Comparison of ENCODE assay signal across 10 cellular contexts in the genomic region with DNA sequence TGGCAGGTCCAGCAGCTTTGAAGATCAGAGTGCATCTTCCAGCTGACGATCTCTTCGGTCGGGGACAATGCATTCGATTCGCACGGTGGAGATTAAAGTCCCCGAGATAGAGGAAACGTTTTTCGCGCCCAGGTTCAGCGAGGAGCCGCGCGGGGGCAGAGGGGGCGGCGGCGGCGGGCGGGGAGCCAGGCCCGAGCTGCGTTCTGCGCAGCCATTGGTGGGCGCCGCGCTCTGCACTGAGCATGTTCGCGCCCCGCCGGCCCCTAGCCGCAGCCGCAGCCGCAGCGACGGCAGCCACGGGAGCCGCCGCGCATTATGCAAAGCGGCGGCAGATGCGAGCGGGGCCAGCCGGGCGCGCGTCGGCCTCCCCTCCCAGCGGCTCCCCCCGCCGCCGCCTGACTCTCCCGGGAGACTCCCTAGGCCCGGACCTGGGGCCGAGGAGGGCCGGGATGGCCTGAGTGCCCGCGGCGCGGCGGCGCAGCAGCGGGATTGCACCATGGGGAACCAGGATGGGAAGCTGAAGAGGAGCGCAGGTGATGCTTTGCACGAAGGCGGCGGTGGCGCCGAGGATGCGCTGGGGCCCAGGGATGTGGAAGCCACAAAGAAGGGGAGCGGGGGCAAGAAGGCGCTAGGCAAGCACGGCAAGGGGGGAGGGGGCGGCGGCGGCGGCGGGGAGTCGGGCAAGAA. TPM values are rescaled to one million over a fixed set of nuclear protein-coding genes. Genes with fewer than 3 reads are reported as not detected.
DNase-seq lines count a peak whose midpoint lies in the region; ATAC-seq and TF ChIP-seq lines count a peak whose summit lies in the region.
"Had no signal": no experiment of that assay in that cellular context is flagged by ENCODE, and none has a peak within 500 bp of the region (broad histone marks: within the 10 kb centered on the region; RNA-seq: fewer than 3 reads in every experiment).

A gene (plus strand): TSS at position 270 of the 687 bp plus-strand sequence. CDS start 227 bp downstream, at position 497.

- H3K27ac ChIP-seq in RWPE1 = no peak within 1 kb of the TSS

- POLR2A ChIA-PET in RWPE1 (lab: Yijun Ruan, JAX; ENCODE audit: low non-redundant PET) (no interaction called here), T-cell (lab: Charles Lee) (no interaction called here)

- CTCF ChIA-PET in RWPE1 (lab: Yijun Ruan, JAX) = no interaction called here
- CTCF ChIA-PET in T-cell (lab: Charles Lee) = no interaction called here

- ATAC-seq in activated T-helper 17 cell treated with anti-CD3 and anti-CD28 coated beads, Interleukin-2, amount 50 U/mL, for 72 hours (replicated peaks) = no peak
- no peak for ATAC-seq in T-cell (replicated peaks in 1 of 4)

- peak within 1 kb of the TSS; percentile 76 for H3K4me3 ChIP-seq in retinal pigment epithelial cell (ENCODE audit: low read length)

- H3K4me3 Mint-ChIP-seq in activated T-helper 17 cell treated with anti-CD3 and anti-CD28 coated beads, Interleukin-2, amount 50 U/mL, for 72 hours = peak within 1 kb of the TSS; percentile 24
- peak within 1 kb of the TSS in 1 of 3 donors; percentile 46 for H3K4me3 Mint-ChIP-seq in T-cell
- H3K4me3 Mint-ChIP-seq: IgD-negative memory B cell had no signal

- H3K4me1 Mint-ChIP-seq in activated T-helper 17 cell treated with anti-CD3 and anti-CD28 coated beads, Interleukin-2, amount 50 U/mL, for 72 hours = no peaks in the 10 kb centered on the region
- H3K4me1 Mint-ChIP-seq in T-cell = peaks cover 0 to 11% (median 4%) of the 10 kb centered on the region in 3 donors

- DNase-seq in Daoy (ENCODE audit: low read depth) (peak; percentile 77), NCI-H1092 treated with DMSO at 0.1 percent for 48 hours (lab: John Stamatoyannopoulos, UW) (peak; percentile 93), hepatic stellate cell (ENCODE audit: low spot score) (peak; percentile 87), retinal pigment epithelial cell (ENCODE audit: low read depth) (no peak), RWPE1 (ENCODE audit: low spot score) (no peak), erythroblast (lab: John Stamatoyannopoulos, UW) (no peak), T-cell (no peak)

- no peaks in the 10 kb centered on the region for H3K9me3 Mint-ChIP-seq in activated T-helper 17 cell treated with anti-CD3 and anti-CD28 coated beads, Interleukin-2, amount 50 U/mL, for 72 hours
- peaks cover 0 to 5% (median 0%) of the 10 kb centered on the region in 3 donors for H3K9me3 Mint-ChIP-seq in T-cell

- no peak for TF ChIP-seq POLR2A in erythroblast (IDR thresholded peaks at IDR 0.05; ENCODE audit: low read length)

- H3K27me3 Mint-ChIP-seq in activated T-helper 17 cell treated with anti-CD3 and anti-CD28 coated beads, Interleukin-2, amount 50 U/mL, for 72 hours = peaks cover 34% of the 10 kb centered on the region
- peaks cover 34 to 39% of the 10 kb centered on the region in 2 donors for H3K27me3 Mint-ChIP-seq in T-cell

- no peaks in the 10 kb centered on the region for H3K36me3 Mint-ChIP-seq in activated T-helper 17 cell treated with anti-CD3 and anti-CD28 coated beads, Interleukin-2, amount 50 U/mL, for 72 hours (ENCODE audit: low read depth)
- H3K36me3 Mint-ChIP-seq in T-cell = no peaks in the 10 kb centered on the region
- H3K36me3 Mint-ChIP-seq: IgD-negative memory B cell had no signal

- TF ChIP-seq CTCF in retinal pigment epithelial cell (conservative IDR thresholded peaks at IDR 0.05; ENCODE audit: low read depth, low read length) = no peak
- no peak for TF ChIP-seq CTCF in RWPE1 (conservative IDR thresholded peaks at IDR 0.05; ENCODE audit: low read depth)

- no peak within 1 kb of the TSS for H3K27ac Mint-ChIP-seq in activated T-helper 17 cell treated with anti-CD3 and anti-CD28 coated beads, Interleukin-2, amount 50 U/mL, for 72 hours
- no peak within 1 kb of the TSS for H3K27ac Mint-ChIP-seq in T-cell
- H3K27ac Mint-ChIP-seq: IgD-negative memory B cell had no signal

RNA-seq across cellular contexts. Expression of the gene that starts here (rescaled TPM):
- 1.1 and 1.4 TPM in 2 replicates for total RNA-seq in Daoy (2014; rRNA removed; shearing (Covaris generic))
- total RNA-seq in activated T-helper 17 cell treated with anti-CD3 and anti-CD28 coated beads, Interleukin-2, amount 50 U/mL, for 72 hours = not detected
- total RNA-seq in T-cell = not detected
- total RNA-seq: mononuclear cell had no signal

Comparison
In these comparisons a context has a peak if more than half of its experiments do, and no peak if none do; other contexts are left out.
1. DNase-seq: peak in Daoy (single experiment), NCI-H1092 treated with DMSO at 0.1 percent for 48 hours (single experiment) and hepatic stellate cell (single experiment); none in retinal pigment epithelial cell (single experiment), RWPE1 (single experiment), erythroblast (0 of 2) and T-cell (0 of 34).